ENCODE assay signal across 8 cellular contexts in genomic region chr9:93097496-93098205, GRCh38. TPM values are rescaled to one million over a fixed set of nuclear protein-coding genes. Genes with fewer than 3 reads are reported as not detected.
DNase-seq lines count a peak whose midpoint lies in the region; ATAC-seq and TF ChIP-seq lines count a peak whose summit lies in the region.

No MANE protein-coding gene starts in this region.

- POLR2A ChIA-PET in BJ (lab: Charles Lee), result no interaction called here

- no peak for TF ChIP-seq CTCF in BJ (IDR thresholded peaks at IDR 0.05; ENCODE audit: insufficient read depth, low read depth, low read length)
- no peak for TF ChIP-seq CTCF in Peyer's patch (IDR thresholded peaks at IDR 0.05)

- H3K36me3 ChIP-seq in BJ (ENCODE audit: control insufficient read depth, insufficient read depth, low read length) (no peaks in the 10 kb centered on the region), Peyer's patch (no peaks in the 10 kb centered on the region), neuron (ENCODE audit: insufficient read depth, low read length) (no peaks in the 10 kb centered on the region)

- ATAC-seq in GM19395 (IDR thresholded peaks at IDR 0.05; ENCODE audit: unreplicated experiment), result no peak
- ATAC-seq in HG02973 (IDR thresholded peaks at IDR 0.05; ENCODE audit: unreplicated experiment), result no peak
- ATAC-seq in GM21529 (IDR thresholded peaks at IDR 0.05; ENCODE audit: unreplicated experiment), result no peak

- no peak overlapping the region for H2AFZ ChIP-seq in neuron (ENCODE audit: low read depth, low read length)

- peak; percentile 33 to 40 for TF ChIP-seq POLR2A in Peyer's patch (IDR thresholded peaks at IDR 0.05)

- CTCF ChIA-PET in BJ (lab: Yijun Ruan, JAX), result interaction anchor here (5.7 kb wide), 1 partner anchor 11 kb away, joined by 28 read pairs; no protein-coding TSS in a partner anchor

- H3K27me3 ChIP-seq in BJ (ENCODE audit: control insufficient read depth, insufficient read depth, low read length), result no peaks in the 10 kb centered on the region
- no peaks in the 10 kb centered on the region for H3K27me3 ChIP-seq in Peyer's patch
- no peaks in the 10 kb centered on the region for H3K27me3 ChIP-seq in neuron (ENCODE audit: insufficient read depth, low read length)

- H3K4me1 ChIP-seq in Peyer's patch (peaks cover 6 to 49% (median 38%) of the 10 kb centered on the region in 4 donors), neuron (ENCODE audit: insufficient read depth, low read length) (peaks cover 17% of the 10 kb centered on the region)

- peak overlapping the region; percentile 73 for H3K4me3 ChIP-seq in BJ (ENCODE audit: low read depth, low read length)
- peak overlapping the region in 2 of 4 donors; percentile 99 for H3K4me3 ChIP-seq in Peyer's patch
- H3K4me3 ChIP-seq in neuron (ENCODE audit: low read length), result peak overlapping the region; percentile 89

- H3K27ac ChIP-seq in Peyer's patch (peak overlapping the region; percentile 96 to 99 (median 97)), epithelial cell of prostate (peak overlapping the region; percentile 62)

- H3K9me3 ChIP-seq in Peyer's patch (no peaks in the 10 kb centered on the region), neuron (ENCODE audit: low read length) (peaks cover 2% of the 10 kb centered on the region)

- DNase-seq in BJ (ENCODE audit: low read depth), result no peak
- peak in 1 of 3 donors; percentile 61 for DNase-seq in Peyer's patch
- no peak for DNase-seq in epithelial cell of prostate (ENCODE audit: low read depth, low spot score)
- no peak for DNase-seq in NOMO-1 treated with DMSO at 0.1 percent for 48 hours (lab: John Stamatoyannopoulos, UW; ENCODE audit: unreplicated experiment)

RNA-seq across cellular contexts. Expression of gene CARD19, which starts 1.6 kb away (rescaled TPM):
- polyA plus RNA-seq in BJ (2011; rRNA removed), result 56.0 and 69.3 TPM in 2 replicates
- 16.4 and 28.3 TPM in 2 replicates for polyA minus RNA-seq in BJ (2011; rRNA and poly(A)+ RNA removed)
- 10 to 100 TPM; 34.7 to 74.4 (median 58.9) TPM for total RNA-seq in Peyer's patch

RNA-seq across cellular contexts. Expression of gene NINJ1, which starts 36.4 kb away (rescaled TPM):
- polyA plus RNA-seq in BJ (2011; rRNA removed), result 32.3 and 53.9 TPM in 2 replicates
- polyA minus RNA-seq in BJ (2011; rRNA and poly(A)+ RNA removed), result 16.9 and 20.7 TPM in 2 replicates
- total RNA-seq in Peyer's patch, result 10 to 100 TPM; 47.0 to 56.8 (median 54.5) TPM

RNA-seq across cellular contexts. Expression of gene SUSD3, which starts 39.1 kb away (rescaled TPM):
- polyA plus RNA-seq in BJ (2011; rRNA removed), result 0.98 and 1.9 TPM in 2 replicates
- 0.57 and 1.6 TPM in 2 replicates for polyA minus RNA-seq in BJ (2011; rRNA and poly(A)+ RNA removed)
- 10 to 100 TPM in 1 of 4 donors, 1 to 10 TPM in 3; 5.5 to 21.5 (median 7.9) TPM for total RNA-seq in Peyer's patch
